ENCODE assay signal across 1 cellular context in the genomic region with DNA sequence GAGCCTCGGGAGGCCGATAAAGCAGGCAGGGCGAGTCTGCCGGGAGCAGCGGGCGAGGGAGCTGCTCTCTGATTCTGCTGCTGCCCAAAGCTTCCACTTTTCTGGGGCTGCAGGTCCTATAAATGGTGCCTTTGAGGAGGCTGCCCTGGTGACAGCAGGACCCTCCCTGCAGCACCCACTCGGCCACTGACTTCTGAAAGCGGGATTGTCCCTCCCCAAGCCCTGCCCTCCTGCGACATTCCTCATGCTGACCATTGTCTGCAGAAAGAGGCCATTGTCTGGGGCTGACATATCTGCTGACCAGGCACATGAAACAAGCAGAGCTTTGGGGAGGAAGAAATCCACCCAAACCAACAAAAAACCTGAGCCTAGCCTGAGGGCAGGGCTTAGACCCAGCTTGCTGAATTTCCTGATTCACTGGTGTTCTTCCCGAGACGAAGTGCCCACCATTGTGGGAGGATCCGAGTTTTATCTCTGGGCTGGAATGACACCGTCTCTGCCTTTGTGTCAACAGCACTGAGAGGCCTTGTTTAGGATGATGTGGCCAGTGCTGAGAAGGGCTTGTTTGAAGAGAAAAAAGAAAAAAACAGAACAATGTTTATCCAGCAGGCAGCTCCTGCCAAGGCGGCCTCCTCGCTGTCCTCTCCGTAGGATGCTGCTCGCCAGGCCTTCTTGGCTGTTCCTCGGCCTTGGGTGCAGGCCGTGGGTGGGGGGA.
TF ChIP-seq lines count a peak whose summit lies in the region.

No MANE protein-coding gene starts in this region.

TF ChIP-seq in HepG2, 621 proteins besides CTCF, POLR2A, EP300 and RAD21 (continued from another document and continues in another):
- TF ChIP-seq CSRNP1 (CRISPR knock-in tag; IDR thresholded peaks at IDR 0.05) (0 out of 2 replicates have a peak, but pooled peaks have one; percentile 5), CEBPG (CRISPR knock-in tag; IDR thresholded peaks at IDR 0.05) (0 out of 2 replicates have a peak, but pooled peaks have one; percentile 6), ZNF121 (CRISPR knock-in tag; IDR thresholded peaks at IDR 0.05) (no peak), ZNF263 (CRISPR knock-in tag; IDR thresholded peaks at IDR 0.05) (peak; percentile 9; the same call in 1 of the 2 replicates), ZFYVE20 (CRISPR knock-in tag; IDR thresholded peaks at IDR 0.05; ENCODE audit: borderline replicate concordance, low read depth) (no peak), SALL1 (CRISPR knock-in tag; IDR thresholded peaks at IDR 0.05) (peak; percentile 84), MYNN (CRISPR knock-in tag; IDR thresholded peaks at IDR 0.05; ENCODE audit: low read depth) (0 out of 2 replicates have a peak, but pooled peaks have one; percentile 80), HDAC1 (CRISPR knock-in tag; IDR thresholded peaks at IDR 0.05) (peak; percentile 82), ZNF552 (CRISPR knock-in tag; IDR thresholded peaks at IDR 0.05; ENCODE audit: borderline replicate concordance) (no peak), ISX (CRISPR knock-in tag; conservative IDR thresholded peaks at IDR 0.05) (no peak), KLF13 (CRISPR knock-in tag; IDR thresholded peaks at IDR 0.05) (no peak), ZNF232 (CRISPR knock-in tag; IDR thresholded peaks at IDR 0.05; ENCODE audit: borderline replicate concordance) (0 out of 2 replicates have a peak, but pooled peaks have one; percentile 13), GRHL1 (CRISPR knock-in tag; conservative IDR thresholded peaks at IDR 0.05) (no peak), KLF12 (CRISPR knock-in tag; IDR thresholded peaks at IDR 0.05; ENCODE audit: borderline replicate concordance) (no peak), ARNT2 (CRISPR knock-in tag; IDR thresholded peaks at IDR 0.05; ENCODE audit: low read depth) (peak; percentile 66; the same call in 1 of the 2 replicates), CHD4 (IDR thresholded peaks at IDR 0.05; ENCODE audit: borderline replicate concordance, low read length) (0 out of 2 replicates have a peak, but pooled peaks have one; percentile 2), ZNF33B (CRISPR knock-in tag; IDR thresholded peaks at IDR 0.05) (no peak), NFYC (CRISPR knock-in tag; IDR thresholded peaks at IDR 0.05) (0 out of 2 replicates have a peak, but pooled peaks have one; percentile 5), HMG20A (CRISPR knock-in tag; IDR thresholded peaks at IDR 0.05; ENCODE audit: borderline replicate concordance) (peak; percentile 69; the same call in 1 of the 2 replicates), ARNTL (CRISPR knock-in tag; IDR thresholded peaks at IDR 0.05) (no peak), ZEB1 (IDR thresholded peaks at IDR 0.05; ENCODE audit: insufficient replicate concordance, low read depth) (peak; percentile 17), HMGXB4 (CRISPR knock-in tag; IDR thresholded peaks at IDR 0.05; ENCODE audit: borderline replicate concordance in 1 of 2, low read depth in 1 of 2) (peak; percentile 17 to 25; a peak in 2 of 4 replicates), ZNF12 (CRISPR knock-in tag; IDR thresholded peaks at IDR 0.05) (no peak), RBAK (CRISPR knock-in tag; IDR thresholded peaks at IDR 0.05) (no peak), ZNF503 (CRISPR knock-in tag; IDR thresholded peaks at IDR 0.05) (peak; percentile 81; the same call in 1 of the 2 replicates)
- TF ChIP-seq, protein P1, sequence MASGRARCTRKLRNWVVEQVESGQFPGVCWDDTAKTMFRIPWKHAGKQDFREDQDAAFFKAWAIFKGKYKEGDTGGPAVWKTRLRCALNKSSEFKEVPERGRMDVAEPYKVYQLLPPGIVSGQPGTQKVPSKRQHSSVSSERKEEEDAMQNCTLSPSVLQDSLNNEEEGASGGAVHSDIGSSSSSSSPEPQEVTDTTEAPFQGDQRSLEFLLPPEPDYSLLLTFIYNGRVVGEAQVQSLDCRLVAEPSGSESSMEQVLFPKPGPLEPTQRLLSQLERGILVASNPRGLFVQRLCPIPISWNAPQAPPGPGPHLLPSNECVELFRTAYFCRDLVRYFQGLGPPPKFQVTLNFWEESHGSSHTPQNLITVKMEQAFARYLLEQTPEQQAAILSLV (CRISPR knock-in tag; IDR thresholded peaks at IDR 0.05; ENCODE audit: borderline replicate concordance), result no peak; the same call in 1 of the 2 replicates
- TF ChIP-seq, protein P2, sequence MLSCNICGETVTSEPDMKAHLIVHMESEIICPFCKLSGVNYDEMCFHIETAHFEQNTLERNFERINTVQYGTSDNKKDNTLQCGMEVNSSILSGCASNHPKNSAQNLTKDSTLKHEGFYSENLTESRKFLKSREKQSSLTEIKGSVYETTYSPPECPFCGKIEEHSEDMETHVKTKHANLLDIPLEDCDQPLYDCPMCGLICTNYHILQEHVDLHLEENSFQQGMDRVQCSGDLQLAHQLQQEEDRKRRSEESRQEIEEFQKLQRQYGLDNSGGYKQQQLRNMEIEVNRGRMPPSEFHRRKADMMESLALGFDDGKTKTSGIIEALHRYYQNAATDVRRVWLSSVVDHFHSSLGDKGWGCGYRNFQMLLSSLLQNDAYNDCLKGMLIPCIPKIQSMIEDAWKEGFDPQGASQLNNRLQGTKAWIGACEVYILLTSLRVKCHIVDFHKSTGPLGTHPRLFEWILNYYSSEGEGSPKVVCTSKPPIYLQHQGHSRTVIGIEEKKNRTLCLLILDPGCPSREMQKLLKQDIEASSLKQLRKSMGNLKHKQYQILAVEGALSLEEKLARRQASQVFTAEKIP (CRISPR knock-in tag; IDR thresholded peaks at IDR 0.05; ENCODE audit: borderline replicate concordance), result no peak
- TF ChIP-seq, protein P3, sequence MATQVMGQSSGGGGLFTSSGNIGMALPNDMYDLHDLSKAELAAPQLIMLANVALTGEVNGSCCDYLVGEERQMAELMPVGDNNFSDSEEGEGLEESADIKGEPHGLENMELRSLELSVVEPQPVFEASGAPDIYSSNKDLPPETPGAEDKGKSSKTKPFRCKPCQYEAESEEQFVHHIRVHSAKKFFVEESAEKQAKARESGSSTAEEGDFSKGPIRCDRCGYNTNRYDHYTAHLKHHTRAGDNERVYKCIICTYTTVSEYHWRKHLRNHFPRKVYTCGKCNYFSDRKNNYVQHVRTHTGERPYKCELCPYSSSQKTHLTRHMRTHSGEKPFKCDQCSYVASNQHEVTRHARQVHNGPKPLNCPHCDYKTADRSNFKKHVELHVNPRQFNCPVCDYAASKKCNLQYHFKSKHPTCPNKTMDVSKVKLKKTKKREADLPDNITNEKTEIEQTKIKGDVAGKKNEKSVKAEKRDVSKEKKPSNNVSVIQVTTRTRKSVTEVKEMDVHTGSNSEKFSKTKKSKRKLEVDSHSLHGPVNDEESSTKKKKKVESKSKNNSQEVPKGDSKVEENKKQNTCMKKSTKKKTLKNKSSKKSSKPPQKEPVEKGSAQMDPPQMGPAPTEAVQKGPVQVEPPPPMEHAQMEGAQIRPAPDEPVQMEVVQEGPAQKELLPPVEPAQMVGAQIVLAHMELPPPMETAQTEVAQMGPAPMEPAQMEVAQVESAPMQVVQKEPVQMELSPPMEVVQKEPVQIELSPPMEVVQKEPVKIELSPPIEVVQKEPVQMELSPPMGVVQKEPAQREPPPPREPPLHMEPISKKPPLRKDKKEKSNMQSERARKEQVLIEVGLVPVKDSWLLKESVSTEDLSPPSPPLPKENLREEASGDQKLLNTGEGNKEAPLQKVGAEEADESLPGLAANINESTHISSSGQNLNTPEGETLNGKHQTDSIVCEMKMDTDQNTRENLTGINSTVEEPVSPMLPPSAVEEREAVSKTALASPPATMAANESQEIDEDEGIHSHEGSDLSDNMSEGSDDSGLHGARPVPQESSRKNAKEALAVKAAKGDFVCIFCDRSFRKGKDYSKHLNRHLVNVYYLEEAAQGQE (IDR thresholded peaks at IDR 0.05; ENCODE audit: borderline replicate concordance in 1 of 2, low read depth in 1 of 2, low read length in 2 of 2), result 0 out of 4 replicates have a peak, but pooled peaks of 1 of the 2 experiments have one; percentile 15
- TF ChIP-seq, protein P4, sequence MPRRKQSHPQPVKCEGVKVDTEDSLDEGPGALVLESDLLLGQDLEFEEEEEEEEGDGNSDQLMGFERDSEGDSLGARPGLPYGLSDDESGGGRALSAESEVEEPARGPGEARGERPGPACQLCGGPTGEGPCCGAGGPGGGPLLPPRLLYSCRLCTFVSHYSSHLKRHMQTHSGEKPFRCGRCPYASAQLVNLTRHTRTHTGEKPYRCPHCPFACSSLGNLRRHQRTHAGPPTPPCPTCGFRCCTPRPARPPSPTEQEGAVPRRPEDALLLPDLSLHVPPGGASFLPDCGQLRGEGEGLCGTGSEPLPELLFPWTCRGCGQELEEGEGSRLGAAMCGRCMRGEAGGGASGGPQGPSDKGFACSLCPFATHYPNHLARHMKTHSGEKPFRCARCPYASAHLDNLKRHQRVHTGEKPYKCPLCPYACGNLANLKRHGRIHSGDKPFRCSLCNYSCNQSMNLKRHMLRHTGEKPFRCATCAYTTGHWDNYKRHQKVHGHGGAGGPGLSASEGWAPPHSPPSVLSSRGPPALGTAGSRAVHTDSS (CRISPR knock-in tag; conservative IDR thresholded peaks at IDR 0.05), result no peak
- TF ChIP-seq, protein P5, sequence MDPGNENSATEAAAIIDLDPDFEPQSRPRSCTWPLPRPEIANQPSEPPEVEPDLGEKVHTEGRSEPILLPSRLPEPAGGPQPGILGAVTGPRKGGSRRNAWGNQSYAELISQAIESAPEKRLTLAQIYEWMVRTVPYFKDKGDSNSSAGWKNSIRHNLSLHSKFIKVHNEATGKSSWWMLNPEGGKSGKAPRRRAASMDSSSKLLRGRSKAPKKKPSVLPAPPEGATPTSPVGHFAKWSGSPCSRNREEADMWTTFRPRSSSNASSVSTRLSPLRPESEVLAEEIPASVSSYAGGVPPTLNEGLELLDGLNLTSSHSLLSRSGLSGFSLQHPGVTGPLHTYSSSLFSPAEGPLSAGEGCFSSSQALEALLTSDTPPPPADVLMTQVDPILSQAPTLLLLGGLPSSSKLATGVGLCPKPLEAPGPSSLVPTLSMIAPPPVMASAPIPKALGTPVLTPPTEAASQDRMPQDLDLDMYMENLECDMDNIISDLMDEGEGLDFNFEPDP (CRISPR knock-in tag; conservative IDR thresholded peaks at IDR 0.05), result 0 out of 2 replicates have a peak, but pooled peaks have one; percentile 19
- TF ChIP-seq, protein P6, sequence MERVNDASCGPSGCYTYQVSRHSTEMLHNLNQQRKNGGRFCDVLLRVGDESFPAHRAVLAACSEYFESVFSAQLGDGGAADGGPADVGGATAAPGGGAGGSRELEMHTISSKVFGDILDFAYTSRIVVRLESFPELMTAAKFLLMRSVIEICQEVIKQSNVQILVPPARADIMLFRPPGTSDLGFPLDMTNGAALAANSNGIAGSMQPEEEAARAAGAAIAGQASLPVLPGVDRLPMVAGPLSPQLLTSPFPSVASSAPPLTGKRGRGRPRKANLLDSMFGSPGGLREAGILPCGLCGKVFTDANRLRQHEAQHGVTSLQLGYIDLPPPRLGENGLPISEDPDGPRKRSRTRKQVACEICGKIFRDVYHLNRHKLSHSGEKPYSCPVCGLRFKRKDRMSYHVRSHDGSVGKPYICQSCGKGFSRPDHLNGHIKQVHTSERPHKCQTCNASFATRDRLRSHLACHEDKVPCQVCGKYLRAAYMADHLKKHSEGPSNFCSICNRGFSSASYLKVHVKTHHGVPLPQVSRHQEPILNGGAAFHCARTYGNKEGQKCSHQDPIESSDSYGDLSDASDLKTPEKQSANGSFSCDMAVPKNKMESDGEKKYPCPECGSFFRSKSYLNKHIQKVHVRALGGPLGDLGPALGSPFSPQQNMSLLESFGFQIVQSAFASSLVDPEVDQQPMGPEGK (CRISPR knock-in tag; IDR thresholded peaks at IDR 0.05), result peak; percentile 1
